In genomic region chrX:102964941-102965340, GRCh38 we compare ENCODE assay signal across 32 cellular contexts. TPM values are rescaled to one million over a fixed set of nuclear protein-coding genes. Genes with fewer than 3 reads are reported as not detected.
"Had no signal": no experiment of that assay in that cellular context is flagged by ENCODE, and none has a peak within 500 bp of the region (broad histone marks: within the 10 kb centered on the region; RNA-seq: fewer than 3 reads in every experiment).

No MANE protein-coding gene starts in this region.

- FAIRE-seq: endometrium, islet of Langerhans had no signal

- ATAC-seq: activated T-cell treated with anti-CD3 and anti-CD28 coated beads, Interleukin-2, amount 50 U/mL, for 72 hours; left ventricle myocardium superior; naive thymus-derived CD4-positive, alpha-beta T cell; psoas muscle; stimulated activated memory B cell treated with anti-CD40 and anti-IgM and Interleukin-4, amounts not matched to agents 10 μg/mL and 1 μg/mL and 100 μg/mL, for 72 hours; stimulated activated naive CD8-positive, alpha-beta T cell treated with anti-CD3 and anti-CD28 coated beads, Interleukin-15, amount 100 ng/mL, for 72 hours had no signal

- H3K4me1 ChIP-seq: colonic mucosa, esophagus squamous epithelium, parathyroid adenoma, psoas muscle, sigmoid colon had no signal

- H3K79me2 ChIP-seq: parathyroid adenoma had no signal

- H3K4me3 Mint-ChIP-seq: activated naive CD8-positive, alpha-beta T cell; activated T-cell treated with anti-CD3 and anti-CD28 coated beads, Interleukin-2, amount 50 U/mL, for 72 hours; brain; mesothelial cell of epicardium; naive thymus-derived CD4-positive, alpha-beta T cell; stimulated activated memory B cell treated with anti-CD40 and anti-IgM and Interleukin-4, amounts not matched to agents 10 μg/mL and 1 μg/mL and 100 μg/mL, for 72 hours; stimulated activated naive CD8-positive, alpha-beta T cell treated with anti-CD3 and anti-CD28 coated beads, Interleukin-15, amount 100 ng/mL, for 72 hours; type B pancreatic cell had no signal

- DNase-seq: activated CD4-positive, alpha-beta T cell treated with anti-CD3 and anti-CD28 coated beads for 4 hours; activated CD4-positive, alpha-beta T cell treated with anti-CD3 and anti-CD28 coated beads, Interleukin-2, amount 50 U/mL, for 4 hours; activated naive CD4-positive, alpha-beta T cell treated with Interleukin-2 at 50 U/mL for 16 hours; activated T-cell treated with anti-CD3 and anti-CD28 coated beads for 4 hours; activated T-cell treated with anti-CD3 and anti-CD28 coated beads, Interleukin-2, amount 50 U/mL, for 72 hours; anterior cingulate cortex; cerebellar nuclear complex; colonic mucosa; effector CD8-positive, alpha-beta T cell; esophagus squamous epithelium; foreskin melanocyte; left ventricle myocardium superior; naive thymus-derived CD4-positive, alpha-beta T cell; psoas muscle; sigmoid colon; stimulated activated CD4-positive, alpha-beta T cell treated with anti-CD3 and anti-CD28 coated beads, Interleukin-1b, Interleukin-23, amount 100 ng/mL, for 48 hours; stimulated activated CD4-positive, alpha-beta T cell treated with anti-CD3 and anti-CD28 coated beads, Interleukin-4, amount 100 ng/mL, for 4 hours; stimulated activated CD8-positive, alpha-beta memory T cell treated with anti-CD3 and anti-CD28 coated beads, Interleukin-4, amount 100 ng/mL, for 48 hours; stimulated activated naive CD8-positive, alpha-beta T cell treated with anti-CD3 and anti-CD28 coated beads, Interleukin-15, amount 100 ng/mL, for 72 hours; substantia nigra had no signal

- H2AFZ ChIP-seq: parathyroid adenoma had no signal

- H3K27me3 Mint-ChIP-seq: activated naive CD8-positive, alpha-beta T cell; brain; naive thymus-derived CD4-positive, alpha-beta T cell; stimulated activated memory B cell treated with anti-CD40 and anti-IgM and Interleukin-4, amounts not matched to agents 10 μg/mL and 1 μg/mL and 100 μg/mL, for 72 hours; stimulated activated naive CD8-positive, alpha-beta T cell treated with anti-CD3 and anti-CD28 coated beads, Interleukin-15, amount 100 ng/mL, for 72 hours; type B pancreatic cell had no signal

- H3K27ac Mint-ChIP-seq: activated naive CD8-positive, alpha-beta T cell; activated T-cell treated with anti-CD3 and anti-CD28 coated beads, Interleukin-2, amount 50 U/mL, for 72 hours; brain; mesothelial cell of epicardium; naive thymus-derived CD4-positive, alpha-beta T cell; stimulated activated memory B cell treated with anti-CD40 and anti-IgM and Interleukin-4, amounts not matched to agents 10 μg/mL and 1 μg/mL and 100 μg/mL, for 72 hours; stimulated activated naive CD8-positive, alpha-beta T cell treated with anti-CD3 and anti-CD28 coated beads, Interleukin-15, amount 100 ng/mL, for 72 hours; type B pancreatic cell had no signal

- H3K27me3 ChIP-seq: cardiac muscle cell, colonic mucosa, esophagus squamous epithelium, sigmoid colon had no signal

- H3K36me3 ChIP-seq: cardiac muscle cell, colonic mucosa, esophagus squamous epithelium, sigmoid colon had no signal

- H3K9me3 ChIP-seq: colonic mucosa had no signal

- H3K4me3 ChIP-seq: cardiac muscle cell, colonic mucosa, esophagus squamous epithelium, psoas muscle, sigmoid colon, smooth muscle cell had no signal

- H3K9ac ChIP-seq: parathyroid adenoma had no signal

- H3K4me1 Mint-ChIP-seq: brain; mesothelial cell of epicardium; naive thymus-derived CD4-positive, alpha-beta T cell; stimulated activated memory B cell treated with anti-CD40 and anti-IgM and Interleukin-4, amounts not matched to agents 10 μg/mL and 1 μg/mL and 100 μg/mL, for 72 hours; stimulated activated naive CD8-positive, alpha-beta T cell treated with anti-CD3 and anti-CD28 coated beads, Interleukin-15, amount 100 ng/mL, for 72 hours had no signal

- H3K36me3 Mint-ChIP-seq: activated naive CD8-positive, alpha-beta T cell; brain; mesothelial cell of epicardium; stimulated activated memory B cell treated with anti-CD40 and anti-IgM and Interleukin-4, amounts not matched to agents 10 μg/mL and 1 μg/mL and 100 μg/mL, for 72 hours; type B pancreatic cell had no signal

- H3K27ac ChIP-seq: cardiac muscle cell, colonic mucosa, epithelial cell of prostate, esophagus squamous epithelium, parathyroid adenoma, psoas muscle, sigmoid colon, VCaP had no signal

- H3K4me2 ChIP-seq: smooth muscle cell had no signal

RNA-seq across cellular contexts. Expression of gene RAB40AL, which starts 27.9 kb away (rescaled TPM):
- total RNA-seq: left ventricle myocardium superior, psoas muscle, smooth muscle cell had no signal
- polyA plus RNA-seq: naive thymus-derived CD4-positive, alpha-beta T cell; smooth muscle cell had no signal
